Comparison of ENCODE assay signal across 23 cellular contexts in the genomic region with DNA sequence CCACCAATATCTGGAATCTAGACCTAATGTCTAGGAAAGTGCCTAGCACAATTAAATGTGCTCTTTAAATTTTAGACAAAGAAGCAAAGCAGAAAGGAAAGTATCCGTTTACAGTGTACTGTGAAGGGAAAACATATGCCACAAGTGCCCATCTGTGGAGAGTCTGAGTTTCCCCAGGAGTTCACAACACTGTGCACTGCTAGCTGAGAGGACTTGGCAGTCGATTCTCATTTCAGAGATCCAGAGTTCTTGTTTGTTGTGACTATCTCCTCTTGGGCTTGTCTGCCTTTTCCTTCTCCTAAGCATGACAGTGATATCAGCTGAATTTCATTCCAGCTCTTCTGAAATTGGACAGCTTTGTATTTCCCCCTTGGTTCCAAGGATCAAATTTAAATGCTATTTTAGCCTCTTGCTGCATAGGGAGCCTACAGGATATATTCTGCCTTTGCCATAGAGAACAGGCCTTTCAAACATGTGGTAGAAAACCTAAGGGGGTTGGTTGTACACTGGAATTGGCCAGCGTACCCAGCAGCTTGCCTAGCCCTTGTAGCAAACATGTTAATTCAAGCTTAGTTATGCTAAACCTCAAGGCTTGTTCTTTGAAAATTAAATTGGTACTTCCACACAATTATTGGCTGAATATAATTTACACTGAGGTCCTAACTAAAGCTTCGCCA.
DNase-seq lines count a peak whose midpoint lies in the region; ATAC-seq, FAIRE-seq and TF ChIP-seq lines count a peak whose summit lies in the region.
"Had no signal": no experiment of that assay in that cellular context is flagged by ENCODE, and none has a peak within 500 bp of the region (broad histone marks: within the 10 kb centered on the region; RNA-seq: fewer than 3 reads in every experiment).

No MANE protein-coding gene starts in this region.

- TF ChIP-seq CTCF in vagina (IDR thresholded peaks at IDR 0.05) (no peak), HepG2 (CRISPR knock-in tag; IDR thresholded peaks at IDR 0.05) (no peak)

- POLR2A ChIA-PET in HepG2 (lab: Yijun Ruan, JAX) = no interaction called here

- ATAC-seq in Right ventricle myocardium inferior = peak; percentile 94
- no peak for ATAC-seq in activated CD4-positive, CD25-positive, alpha-beta regulatory T cell treated with anti-CD3 and anti-CD28 coated beads, Interleukin-2, amount 50 U/mL, for 24 hours
- ATAC-seq in HepG2 = no peak
- ATAC-seq: PC-3 had no signal

- H3K36me3 ChIP-seq in vagina (no peaks in the 10 kb centered on the region), HepG2 (replicated peaks in 1 of 2; ENCODE audit: control insufficient read depth in 1 of 2, insufficient read depth in 2 of 2, low read length in 2 of 2) (no peaks in the 10 kb centered on the region)
- H3K36me3 ChIP-seq: cardiac muscle cell, esophagus squamous epithelium, SJCRH30, stomach had no signal

- 3% methylated on average over 4 of the region's 4 CpGs for WGBS in HepG2 (ENCODE audit: low lambda C conversion rate)

- no peak overlapping the region for H3K9ac ChIP-seq in HepG2 (ENCODE audit: insufficient read depth, low read depth, low read length)

- H3K9me3 ChIP-seq in vagina = no peaks in the 10 kb centered on the region
- peaks cover 93% of the 10 kb centered on the region for H3K9me3 ChIP-seq in HepG2 (ENCODE audit: low read length)
- H3K9me3 ChIP-seq: esophagus squamous epithelium, SJCRH30, stomach had no signal

- no peaks in the 10 kb centered on the region for H4K20me1 ChIP-seq in HepG2 (ENCODE audit: insufficient read depth, low read length)

- peak overlapping the region; percentile 24 for H3K27ac ChIP-seq in vagina
- no peak overlapping the region for H3K27ac ChIP-seq in HepG2 (ENCODE audit: extremely low read length, insufficient read depth, low read length)
- H3K27ac ChIP-seq: cardiac muscle cell, esophagus squamous epithelium, SJCRH30, stomach had no signal

- intact Hi-C loops in Right ventricle myocardium inferior (cut with DNase I) = no loop called here
- intact Hi-C loops in cardiac septum (cut with DNase I) = no loop called here
- intact Hi-C loops in vagina (cut with DNase I) = no loop called here
- intact Hi-C loops in HepG2 (cut with micrococcal nuclease; ENCODE audit: unreplicated experiment) = no loop called here

- in situ Hi-C loops in HepG2 (cut with HindIII; ENCODE audit: extremely low pct_ligation_motif_present, low pct_unique_long_range_greater_than_20kb) = no loop called here

- no peak overlapping the region for H3K4me2 ChIP-seq in HepG2 (ENCODE audit: low read depth, low read length)

- no peak overlapping the region for H2AFZ ChIP-seq in HepG2 (ENCODE audit: low read length)

- no peaks in the 10 kb centered on the region for H3K79me2 ChIP-seq in HepG2 (ENCODE audit: insufficient read depth, low read length)

- H3K4me1 ChIP-seq in vagina (no peaks in the 10 kb centered on the region), HepG2 (ENCODE audit: insufficient read depth, low read length) (no peaks in the 10 kb centered on the region)
- H3K4me1 ChIP-seq: esophagus squamous epithelium, SJCRH30, stomach had no signal

- H3K27me3 ChIP-seq in vagina (no peaks in the 10 kb centered on the region), HepG2 (ENCODE audit: control insufficient read depth in 1 of 2, insufficient read depth in 2 of 2, low read length in 2 of 2) (no peaks in the 10 kb centered on the region)
- H3K27me3 ChIP-seq: cardiac muscle cell, esophagus squamous epithelium, stomach had no signal

- DNase-seq in Right ventricle myocardium inferior (ENCODE audit: missing footprints) (no peak), cardiac septum (ENCODE audit: low spot score) (no peak), cerebellum (ENCODE audit: low spot score) (peak; percentile 66), left kidney (ENCODE audit: low read depth, low spot score) (peak; percentile 7), vagina (ENCODE audit: extremely low spot score in 2 of 2) (no peak), HepG2 (ENCODE audit: low spot score) (no peak)
- no peak for DNase-seq in activated naive CD4-positive, alpha-beta T cell treated with anti-CD3 and anti-CD28 coated beads, Interleukin-2, amount 50 U/mL, for 16 hours
- DNase-seq: ACHN; activated CD4-positive, CD25-positive, alpha-beta regulatory T cell; activated CD8-positive, alpha-beta memory T cell treated with anti-CD3 and anti-CD28 coated beads for 24 hours; activated naive CD8-positive, alpha-beta T cell treated with anti-CD3 and anti-CD28 coated beads for 36 hours; CD4-positive, CD25-positive, alpha-beta regulatory T cell; DMS79; esophagus squamous epithelium; NCI-H146; nucleus accumbens; PC-3; SJCRH30; stimulated activated CD4-positive, alpha-beta T cell treated with anti-CD3 and anti-CD28 coated beads, Interleukin-1b, Interleukin-23, amount 100 ng/mL, for 48 hours; stomach had no signal

- TF ChIP-seq POLR2A in vagina (IDR thresholded peaks at IDR 0.05) (no peak), HepG2 (IDR thresholded peaks at IDR 0.05; ENCODE audit: insufficient read depth in 1 of 2, low read depth in 2 of 2, low read length in 2 of 2) (no peak)

- BruUV-seq in HepG2 (replicated peaks; lab: Mats Ljungman, UMichigan) = no TSS peak

- H3K4me3 ChIP-seq in vagina (no peak overlapping the region), HepG2 (replicated peaks in 1 of 3; ENCODE audit: insufficient read depth in 1 of 3, low read depth in 2 of 3, low read length in 3 of 3) (no peak overlapping the region)
- H3K4me3 ChIP-seq: cardiac muscle cell, esophagus squamous epithelium, SJCRH30, stomach had no signal

- FAIRE-seq in HepG2 (lab: Jason Lieb, UNC) = no peak
- FAIRE-seq: GM18507 had no signal

- TF ChIP-seq RAD21 in HepG2 (CRISPR knock-in tag; IDR thresholded peaks at IDR 0.05) = no peak

- TF ChIP-seq EP300 in HepG2 (IDR thresholded peaks at IDR 0.05; ENCODE audit: low read depth in 2 of 2, low read length in 2 of 2) (no peak), HepG2 (CRISPR knock-in tag; IDR thresholded peaks at IDR 0.05; ENCODE audit: borderline replicate concordance) (no peak)

- CTCF ChIA-PET in HepG2 (lab: Yijun Ruan, JAX; ENCODE audit: low intra/inter-chr PET ratio, low total read pairs) = no interaction called here

TF ChIP-seq in HepG2, 621 proteins besides CTCF, POLR2A, EP300 and RAD21 (continues in another document):
- TF ChIP-seq ZSCAN9 (CRISPR knock-in tag; IDR thresholded peaks at IDR 0.05; ENCODE audit: borderline replicate concordance) (no peak), SCMH1 (CRISPR knock-in tag; IDR thresholded peaks at IDR 0.05; ENCODE audit: borderline replicate concordance) (no peak), JDP2 (CRISPR knock-in tag; IDR thresholded peaks at IDR 0.05; ENCODE audit: borderline replicate concordance) (no peak), CREB1 (IDR thresholded peaks at IDR 0.05) (no peak), CREB1 (CRISPR knock-in tag; IDR thresholded peaks at IDR 0.05) (no peak), DR1 (CRISPR knock-in tag; IDR thresholded peaks at IDR 0.05) (no peak), ZNF768 (CRISPR knock-in tag; IDR thresholded peaks at IDR 0.05) (no peak), ISX (CRISPR knock-in tag; conservative IDR thresholded peaks at IDR 0.05) (no peak)
- TF ChIP-seq, protein P1, sequence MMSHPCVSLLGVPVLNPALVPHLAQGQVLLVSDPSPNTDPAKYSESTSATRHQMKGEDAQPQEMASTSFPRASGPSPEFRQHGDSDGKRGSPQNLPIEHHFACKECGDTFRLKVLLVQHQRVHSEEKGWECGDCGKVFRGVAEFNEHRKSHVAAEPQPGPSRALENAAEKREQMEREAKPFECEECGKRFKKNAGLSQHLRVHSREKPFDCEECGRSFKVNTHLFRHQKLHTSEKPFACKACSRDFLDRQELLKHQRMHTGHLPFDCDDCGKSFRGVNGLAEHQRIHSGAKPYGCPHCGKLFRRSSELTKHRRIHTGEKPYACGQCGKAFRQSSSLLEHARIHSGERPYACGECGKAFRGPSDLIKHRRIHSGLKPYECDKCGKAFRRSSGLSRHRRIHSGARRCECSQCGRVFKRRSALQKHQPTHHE (CRISPR knock-in tag; IDR thresholded peaks at IDR 0.05; ENCODE audit: borderline replicate concordance) = no peak
- TF ChIP-seq, protein P2, sequence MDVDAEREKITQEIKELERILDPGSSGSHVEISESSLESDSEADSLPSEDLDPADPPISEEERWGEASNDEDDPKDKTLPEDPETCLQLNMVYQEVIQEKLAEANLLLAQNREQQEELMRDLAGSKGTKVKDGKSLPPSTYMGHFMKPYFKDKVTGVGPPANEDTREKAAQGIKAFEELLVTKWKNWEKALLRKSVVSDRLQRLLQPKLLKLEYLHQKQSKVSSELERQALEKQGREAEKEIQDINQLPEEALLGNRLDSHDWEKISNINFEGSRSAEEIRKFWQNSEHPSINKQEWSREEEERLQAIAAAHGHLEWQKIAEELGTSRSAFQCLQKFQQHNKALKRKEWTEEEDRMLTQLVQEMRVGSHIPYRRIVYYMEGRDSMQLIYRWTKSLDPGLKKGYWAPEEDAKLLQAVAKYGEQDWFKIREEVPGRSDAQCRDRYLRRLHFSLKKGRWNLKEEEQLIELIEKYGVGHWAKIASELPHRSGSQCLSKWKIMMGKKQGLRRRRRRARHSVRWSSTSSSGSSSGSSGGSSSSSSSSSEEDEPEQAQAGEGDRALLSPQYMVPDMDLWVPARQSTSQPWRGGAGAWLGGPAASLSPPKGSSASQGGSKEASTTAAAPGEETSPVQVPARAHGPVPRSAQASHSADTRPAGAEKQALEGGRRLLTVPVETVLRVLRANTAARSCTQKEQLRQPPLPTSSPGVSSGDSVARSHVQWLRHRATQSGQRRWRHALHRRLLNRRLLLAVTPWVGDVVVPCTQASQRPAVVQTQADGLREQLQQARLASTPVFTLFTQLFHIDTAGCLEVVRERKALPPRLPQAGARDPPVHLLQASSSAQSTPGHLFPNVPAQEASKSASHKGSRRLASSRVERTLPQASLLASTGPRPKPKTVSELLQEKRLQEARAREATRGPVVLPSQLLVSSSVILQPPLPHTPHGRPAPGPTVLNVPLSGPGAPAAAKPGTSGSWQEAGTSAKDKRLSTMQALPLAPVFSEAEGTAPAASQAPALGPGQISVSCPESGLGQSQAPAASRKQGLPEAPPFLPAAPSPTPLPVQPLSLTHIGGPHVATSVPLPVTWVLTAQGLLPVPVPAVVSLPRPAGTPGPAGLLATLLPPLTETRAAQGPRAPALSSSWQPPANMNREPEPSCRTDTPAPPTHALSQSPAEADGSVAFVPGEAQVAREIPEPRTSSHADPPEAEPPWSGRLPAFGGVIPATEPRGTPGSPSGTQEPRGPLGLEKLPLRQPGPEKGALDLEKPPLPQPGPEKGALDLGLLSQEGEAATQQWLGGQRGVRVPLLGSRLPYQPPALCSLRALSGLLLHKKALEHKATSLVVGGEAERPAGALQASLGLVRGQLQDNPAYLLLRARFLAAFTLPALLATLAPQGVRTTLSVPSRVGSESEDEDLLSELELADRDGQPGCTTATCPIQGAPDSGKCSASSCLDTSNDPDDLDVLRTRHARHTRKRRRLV (CRISPR knock-in tag; IDR thresholded peaks at IDR 0.05) = no peak

Comparison
In these comparisons a context has a peak if more than half of its experiments do, and no peak if none do; other contexts are left out.
1. DNase-seq: peak in cerebellum (single experiment) and left kidney (single experiment); none in Right ventricle myocardium inferior (single experiment), cardiac septum (single experiment), vagina (0 of 2), activated naive CD4-positive, alpha-beta T cell treated with anti-CD3 and anti-CD28 coated beads, Interleukin-2, amount 50 U/mL, for 16 hours (single experiment) and HepG2 (single experiment).